In the genomic region with DNA sequence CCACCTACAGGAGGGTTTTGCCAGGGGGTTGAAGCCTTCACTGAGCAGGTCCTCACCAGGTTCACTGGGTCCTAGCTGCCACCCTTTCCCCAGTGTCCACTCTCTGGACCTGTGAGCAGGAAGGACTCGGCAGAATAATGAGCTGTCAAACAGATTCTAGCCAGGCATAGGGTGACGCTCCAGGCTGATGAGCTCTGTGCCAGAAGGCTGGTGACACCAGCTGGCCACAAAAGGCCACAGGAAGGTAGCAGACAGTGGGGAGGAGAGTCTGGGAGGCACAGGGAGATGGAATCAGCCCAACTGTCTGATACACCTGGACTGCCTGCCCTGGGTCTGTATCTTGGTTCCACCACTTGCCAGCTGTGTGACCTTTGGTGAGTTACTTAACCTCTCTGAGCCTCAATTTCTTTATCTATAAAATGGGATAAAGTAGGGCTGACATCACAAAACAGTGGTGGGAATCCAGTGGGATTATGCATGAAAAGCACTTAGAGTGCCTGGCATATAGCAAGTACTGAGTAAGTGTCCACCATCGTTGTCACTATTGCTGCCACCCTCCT, we compare ENCODE assay signal across 17 cellular contexts.
"Had no signal": no experiment of that assay in that cellular context is flagged by ENCODE, and none has a peak within 500 bp of the region (broad histone marks: within the 10 kb centered on the region; RNA-seq: fewer than 3 reads in every experiment).

No MANE protein-coding gene starts in this region.

- H3K27ac ChIP-seq: neutrophil, right atrium auricular region had no signal

- H3K4me1 ChIP-seq: breast epithelium, right atrium auricular region had no signal

- H3K4me3 ChIP-seq: breast epithelium, mucosa of descending colon, right atrium auricular region, transverse colon had no signal

- H3K27me3 ChIP-seq: breast epithelium, neutrophil, right atrium auricular region, transverse colon had no signal

- DNase-seq: activated CD4-positive, alpha-beta T cell treated with anti-CD3 and anti-CD28 coated beads, Interleukin-2, amount 50 U/mL, for 48 hours; activated CD8-positive, alpha-beta memory T cell treated with anti-CD3 and anti-CD28 coated beads, Interleukin-2, amount 10 ng/mL, durations not matched to agents 7 days and 5 days; activated gamma-delta T cell; activated T-cell treated with anti-CD3 and anti-CD28 coated beads, Interleukin-2, amount 50 U/mL, for 24 hours; amygdala; effector memory CD4-positive, alpha-beta T cell; head of caudate nucleus; left colon; mucosa of descending colon; naive thymus-derived CD8-positive, alpha-beta T cell; small intestine; SW 1271; transverse colon had no signal

- ATAC-seq: activated CD4-positive, CD25-positive, alpha-beta regulatory T cell treated with anti-CD3 and anti-CD28 coated beads, Interleukin-2, amount 50 U/mL, for 24 hours; activated CD8-positive, alpha-beta memory T cell treated with anti-CD3 and anti-CD28 coated beads, Interleukin-2, amount 10 ng/mL, durations not matched to agents 7 days and 5 days; left colon; naive thymus-derived CD8-positive, alpha-beta T cell had no signal

- H3K9me3 ChIP-seq: breast epithelium, mucosa of descending colon, neutrophil, right atrium auricular region, transverse colon had no signal
